Comparison of ENCODE assay signal across 29 cellular contexts in the genomic region with DNA sequence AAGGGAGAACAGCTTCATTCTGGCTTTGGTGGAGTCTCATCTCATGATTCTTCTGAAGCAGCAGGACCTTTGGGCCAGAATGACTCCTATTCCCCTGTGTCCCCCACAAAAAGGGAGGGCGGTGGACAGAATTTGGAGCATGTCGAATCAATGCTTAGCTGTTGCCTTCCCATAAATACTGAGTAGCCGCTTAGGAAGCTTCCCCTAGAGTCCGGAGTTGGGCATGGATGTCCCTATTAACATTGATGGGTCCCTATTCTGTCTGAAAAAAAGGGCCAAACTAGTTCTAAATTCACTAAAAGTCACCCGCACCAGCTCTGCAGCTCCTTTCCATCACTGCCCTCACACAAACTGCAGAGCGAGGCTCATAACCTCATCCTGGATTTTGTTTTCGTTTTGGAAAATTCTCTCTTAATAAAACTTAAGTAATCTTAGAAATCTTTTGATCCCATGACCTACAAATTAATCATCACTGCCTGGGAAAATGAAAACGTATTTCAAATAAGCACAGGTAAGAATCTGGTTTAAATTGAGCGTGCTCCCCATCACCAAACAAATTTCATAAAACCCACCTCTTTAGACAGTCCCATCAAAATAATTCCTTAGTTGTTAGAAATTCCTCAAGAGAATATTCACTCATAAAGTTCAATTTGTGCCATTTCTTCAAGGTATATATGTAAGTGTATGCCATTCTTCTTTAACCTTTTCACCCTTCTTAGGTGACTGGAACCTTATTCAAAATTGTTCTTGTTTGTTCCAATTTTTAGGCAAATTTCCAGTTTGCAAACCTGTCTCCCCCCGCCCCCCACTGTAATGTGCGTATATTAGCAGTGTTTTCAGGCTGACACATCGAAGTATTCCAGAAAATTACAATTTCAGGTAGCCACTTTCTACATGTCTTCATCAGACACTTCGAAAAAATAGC.
"Had no signal": no experiment of that assay in that cellular context is flagged by ENCODE, and none has a peak within 500 bp of the region (broad histone marks: within the 10 kb centered on the region; RNA-seq: fewer than 3 reads in every experiment).

No MANE protein-coding gene starts in this region.

- H3K36me3 ChIP-seq: ascending aorta, breast epithelium, SJSA1 had no signal

- H3K4me1 ChIP-seq: ascending aorta, breast epithelium, SJSA1 had no signal

- H3K27ac ChIP-seq: ascending aorta, body of pancreas, breast epithelium, SJSA1 had no signal

- ATAC-seq: activated CD8-positive, alpha-beta T cell treated with anti-CD3 and anti-CD28 coated beads, Interleukin-2, amount 10 ng/mL, durations not matched to agents 7 days and 5 days; body of pancreas; Panc1 had no signal

- H3K9me3 ChIP-seq: ascending aorta, body of pancreas, breast epithelium, SJSA1, SK-N-SH had no signal

- DNase-seq: activated CD4-positive, alpha-beta T cell treated with anti-CD3 and anti-CD28 coated beads, Interleukin-2, amount 10 ng/mL, durations not matched to agents 24 days and 14 days; activated CD4-positive, alpha-beta T cell treated with anti-CD3 and anti-CD28 coated beads, Interleukin-2, amount 50 U/mL, for 4 hours; activated CD8-positive, alpha-beta T cell treated with anti-CD3 and anti-CD28 coated beads, Interleukin-2, amount 10 ng/mL, durations not matched to agents 7 days and 5 days; activated gamma-delta T cell; activated naive CD4-positive, alpha-beta T cell treated with Interleukin-2 at 50 U/mL for 16 hours; activated naive CD8-positive, alpha-beta T cell treated with anti-CD3 and anti-CD28 coated beads, Interleukin-2, amount 10 ng/mL, durations not matched to agents 7 days and 5 days; activated T-cell treated with anti-CD3 and anti-CD28 coated beads, Interleukin-2, amount 50 U/mL, for 24 hours; amygdala; body of pancreas; KG1; NCI-H1092 treated with DMSO at 0.1 percent for 48 hours; NCI-H1417; NCI-H146; NCI-H187; NCI-H2029 treated with DMSO at 0.1 percent for 48 hours; NCI-H2107; NCI-H2171; NCI-H226; NCI-H446 treated with DMSO at 0.1 percent for 48 hours; NCI-H524; NCI-H69; NK-92 treated with Interleukin-12 subunit alpha and Interleukin-12 subunit beta, amount 100 ng/mL, for 24 hours; SHP77; SK-N-SH had no signal

- H3K9ac ChIP-seq: SK-N-SH had no signal

- H3K27me3 ChIP-seq: ascending aorta, body of pancreas had no signal

- H3K9me2 ChIP-seq: SK-N-SH had no signal

- H3K4me2 ChIP-seq: SK-N-SH had no signal

- H3K4me3 ChIP-seq: ascending aorta, body of pancreas, breast epithelium, SJSA1 had no signal

- FAIRE-seq: TTC549 had no signal
